ENCODE assay signal across 19 cellular contexts in genomic region chr17:49444384-49444783, GRCh38. TPM values are rescaled to one million over a fixed set of nuclear protein-coding genes. Genes with fewer than 3 reads are reported as not detected.
DNase-seq lines count a peak whose midpoint lies in the region; ATAC-seq and TF ChIP-seq lines count a peak whose summit lies in the region.
"Had no signal": no experiment of that assay in that cellular context is flagged by ENCODE, and none has a peak within 500 bp of the region (broad histone marks: within the 10 kb centered on the region; RNA-seq: fewer than 3 reads in every experiment).

No MANE protein-coding gene starts in this region.

- peaks cover 18% of the 10 kb centered on the region for H3K4me1 Mint-ChIP-seq in chondrocyte (ENCODE audit: low read depth)
- H3K4me1 Mint-ChIP-seq: CD4-positive, CD25-positive, alpha-beta regulatory T cell had no signal

- H3K4me3 Mint-ChIP-seq in chondrocyte (ENCODE audit: unreplicated experiment) = no peak overlapping the region
- H3K4me3 Mint-ChIP-seq: B cell; CD4-positive, CD25-positive, alpha-beta regulatory T cell; CD8-positive, alpha-beta T cell; GM23338; H9; HFFc6 had no signal

- TF ChIP-seq CTCF in HEK293 (tag by site-specific recombination; IDR thresholded peaks at IDR 0.05) = no peak
- TF ChIP-seq CTCF in RWPE2 (IDR thresholded peaks at IDR 0.05; ENCODE audit: poor library complexity, severe bottlenecking) = no peak
- no peak for TF ChIP-seq CTCF in chondrocyte (IDR thresholded peaks at IDR 0.05)
- TF ChIP-seq CTCF in sigmoid colon (IDR thresholded peaks at IDR 0.05) = no peak

- peak; percentile 15 for DNase-seq in RWPE2 (ENCODE audit: low spot score)
- peak; percentile 14 for DNase-seq in chondrocyte (ENCODE audit: low spot score)
- DNase-seq in sigmoid colon = peak; percentile 8
- DNase-seq in AG08395 (ENCODE audit: low spot score) = no peak
- no peak for DNase-seq in NAMALWA (ENCODE audit: low spot score)
- DNase-seq: CD4-positive, CD25-positive, alpha-beta regulatory T cell; CD8-positive, alpha-beta T cell; DMS153; DND-41; H9 had no signal

- POLR2A ChIA-PET in HEK293 (lab: Yijun Ruan, JAX) = no interaction called here

- no peaks in the 10 kb centered on the region for H3K4me1 ChIP-seq in HEK293 (ENCODE audit: control insufficient read depth, insufficient read depth, low read length)
- H3K4me1 ChIP-seq in RWPE2 (ENCODE audit: insufficient read depth, poor library complexity, severe bottlenecking) = no peaks in the 10 kb centered on the region
- no peaks in the 10 kb centered on the region for H3K4me1 ChIP-seq in sigmoid colon
- H3K4me1 ChIP-seq: Caco-2 had no signal

- no peaks in the 10 kb centered on the region for H3K9me3 ChIP-seq in HEK293 (ENCODE audit: control insufficient read depth, insufficient read depth, low read depth, low read length)
- H3K9me3 ChIP-seq in RWPE2 (ENCODE audit: severe bottlenecking) = no peaks in the 10 kb centered on the region
- no peaks in the 10 kb centered on the region for H3K9me3 ChIP-seq in sigmoid colon
- H3K9me3 ChIP-seq: Caco-2 had no signal

- WGBS in sigmoid colon, 2 donors = 83 to 88% methylated on average over 12 of the region's 12 CpGs

- H3K9me3 Mint-ChIP-seq in chondrocyte (ENCODE audit: low read depth) = no peaks in the 10 kb centered on the region
- H3K9me3 Mint-ChIP-seq: CD8-positive, alpha-beta T cell; GM23338; H9; HFFc6 had no signal

- no peak overlapping the region for H3K27ac Mint-ChIP-seq in chondrocyte (ENCODE audit: unreplicated experiment)
- H3K27ac Mint-ChIP-seq: B cell; CD4-positive, CD25-positive, alpha-beta regulatory T cell; CD8-positive, alpha-beta T cell; GM23338; H9; HFFc6 had no signal

- no peak for TF ChIP-seq POLR2A in sigmoid colon (IDR thresholded peaks at IDR 0.05)

- no peaks in the 10 kb centered on the region for H3K36me3 ChIP-seq in HEK293 (ENCODE audit: control insufficient read depth in 2 of 2, insufficient read depth in 1 of 2, low read length in 2 of 2)
- H3K36me3 ChIP-seq in RWPE2 (ENCODE audit: low read depth) = no peaks in the 10 kb centered on the region
- no peaks in the 10 kb centered on the region for H3K36me3 ChIP-seq in sigmoid colon
- H3K36me3 ChIP-seq: BLaER1 had no signal

- CTCF ChIA-PET in HEK293 (lab: Yijun Ruan, JAX) = interaction anchor here (0.6 to 2.2 kb wide), 6 partner anchors 9 to 235 kb away, joined by 3 to 11 read pairs (median 4); no protein-coding TSS in a partner anchor

- no peak overlapping the region for H3K27ac ChIP-seq in HEK293 (ENCODE audit: extremely low read depth, low read depth, low read length)
- H3K27ac ChIP-seq in RWPE2 (ENCODE audit: poor library complexity, severe bottlenecking) = no peak overlapping the region
- H3K27ac ChIP-seq in sigmoid colon = no peak overlapping the region
- H3K27ac ChIP-seq: BLaER1, C4-2B had no signal

- ATAC-seq in RWPE2 (ENCODE audit: low read depth) = no peak
- ATAC-seq in GM18907 (IDR thresholded peaks at IDR 0.05; ENCODE audit: unreplicated experiment) = no peak
- ATAC-seq: CD8-positive, alpha-beta T cell; GM23338; HCT116 had no signal

- peaks cover 16% of the 10 kb centered on the region for H3K27me3 Mint-ChIP-seq in chondrocyte (ENCODE audit: low read depth)

- no peak for TF ChIP-seq EP300 in sigmoid colon (IDR thresholded peaks at IDR 0.05)

- H3K4me3 ChIP-seq in HEK293 (ENCODE audit: low read depth, low read length) = no peak overlapping the region
- H3K4me3 ChIP-seq in RWPE2 (ENCODE audit: severe bottlenecking) = no peak overlapping the region
- H3K4me3 ChIP-seq in sigmoid colon = no peak overlapping the region
- H3K4me3 ChIP-seq: BLaER1, GM23338 had no signal

- intact Hi-C loops in sigmoid colon (cut with DNase I) = no loop called here

- no peaks in the 10 kb centered on the region for H3K36me3 Mint-ChIP-seq in chondrocyte (ENCODE audit: low read depth)
- H3K36me3 Mint-ChIP-seq: CD4-positive, CD25-positive, alpha-beta regulatory T cell; CD8-positive, alpha-beta T cell had no signal

- H3K27me3 ChIP-seq in RWPE2 (ENCODE audit: insufficient read depth, poor library complexity, severe bottlenecking) (no peaks in the 10 kb centered on the region), sigmoid colon (peaks cover 5 to 25% (median 13%) of the 10 kb centered on the region in 3 donors)
- H3K27me3 ChIP-seq: BLaER1 had no signal

TF ChIP-seq in HEK293, 187 proteins besides CTCF, POLR2A, EP300 and RAD21:
- TF ChIP-seq ZNF214 (tag by site-specific recombination; IDR thresholded peaks at IDR 0.05; ENCODE audit: borderline replicate concordance) (no peak), ZNF121 (tag by site-specific recombination; IDR thresholded peaks at IDR 0.05) (peak; percentile 79; the same call in 1 of the 2 replicates)

RNA-seq across cellular contexts. Expression of gene PHB1, which starts 29.7 kb away (rescaled TPM):
- total RNA-seq in chondrocyte (108 to 129 TPM (median 114 TPM) in 3 replicates), sigmoid colon (100 to 1,000 TPM in 1 of 4 donors, 10 to 100 TPM in 3; 70.9 to 105 (median 94.4) TPM)
- 100 to 1,000 TPM; 148 to 279 (median 225) TPM for polyA plus RNA-seq in sigmoid colon

RNA-seq across cellular contexts. Expression of gene NGFR, which starts 50.7 kb away (rescaled TPM):
- total RNA-seq in chondrocyte (1.7 to 4.4 TPM (median 1.8 TPM) in 3 replicates), sigmoid colon (10 to 100 TPM in 3 of 4 donors, 1 to 10 TPM in 1; 6.9 to 15.2 (median 12.6) TPM)
- 1 to 10 TPM in 1 of 3 donors, under 1 TPM in 2; 0.46 to 6.8 (median 0.60) TPM for polyA plus RNA-seq in sigmoid colon
- polyA plus RNA-seq: CD4-positive, CD25-positive, alpha-beta regulatory T cell had no signal

Comparison
In these comparisons a context has a peak if more than half of its experiments do, and no peak if none do; other contexts are left out.
1. DNase-seq: peak in RWPE2 (single experiment), chondrocyte (single experiment) and sigmoid colon (single experiment); none in AG08395 (single experiment) and NAMALWA (single experiment).